In the genomic region with DNA sequence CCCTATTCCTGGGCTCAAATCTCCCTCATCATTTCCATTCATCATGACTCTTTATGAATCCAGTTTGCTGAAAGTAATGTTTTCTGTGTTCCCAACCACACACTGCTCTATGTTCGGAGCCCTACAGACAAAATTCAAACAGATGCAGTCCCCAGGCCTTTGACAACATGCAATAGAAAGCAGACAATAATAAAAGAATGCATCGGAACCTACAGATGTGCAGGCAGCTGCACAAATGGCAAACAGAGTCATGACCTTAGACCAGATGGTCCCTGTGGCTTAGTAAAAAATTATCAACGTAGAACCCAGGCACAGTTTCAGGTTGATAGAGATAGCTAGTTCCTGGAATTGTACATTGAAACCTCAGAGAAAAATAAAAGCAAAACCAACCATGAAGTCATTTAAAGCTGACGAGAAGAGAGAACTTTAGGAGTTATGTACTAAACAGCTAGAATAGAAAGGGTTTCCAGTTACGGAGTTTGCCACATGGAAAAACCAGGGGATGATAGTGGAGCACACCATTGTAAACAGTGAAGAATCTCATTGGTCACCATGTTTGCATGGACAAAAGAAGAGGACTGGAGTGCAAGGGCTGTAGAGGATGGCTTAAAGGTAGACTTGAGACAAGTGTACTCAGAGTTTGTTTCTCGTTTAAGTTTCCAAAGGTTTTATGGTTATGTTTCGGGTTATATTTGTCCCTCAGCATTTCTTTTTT, we compare ENCODE assay signal across 8 cellular contexts. TPM values are rescaled to one million over a fixed set of nuclear protein-coding genes. Genes with fewer than 3 reads are reported as not detected.
A peak's percentile ranks its signal among the peaks of the same experiment; 100 is the strongest.
DNase-seq lines count a peak whose midpoint lies in the region; ATAC-seq and TF ChIP-seq lines count a peak whose summit lies in the region.

No MANE protein-coding gene starts in this region.

- no peak overlapping the region for H3K4me3 ChIP-seq in ovary

- no peaks in the 10 kb centered on the region for H3K9me3 ChIP-seq in ovary

- ATAC-seq in GM18520 (IDR thresholded peaks at IDR 0.05; ENCODE audit: unreplicated experiment), result peak; percentile 82
- ATAC-seq in GM21515 (IDR thresholded peaks at IDR 0.05; ENCODE audit: unreplicated experiment), result peak; percentile 89
- ATAC-seq in HG03432 (IDR thresholded peaks at IDR 0.05; ENCODE audit: unreplicated experiment), result peak; percentile 80

- no peak for TF ChIP-seq EP300 in ovary (IDR thresholded peaks at IDR 0.05)

- H3K27me3 ChIP-seq in ovary, result no peaks in the 10 kb centered on the region

- H3K4me1 ChIP-seq in ovary (ENCODE audit: insufficient read depth), result peaks cover 12% of the 10 kb centered on the region

- peaks cover 66% of the 10 kb centered on the region for H3K4me1 Mint-ChIP-seq in activated naive CD8-positive, alpha-beta T cell treated with anti-CD3 and anti-CD28 coated beads for 36 hours

- no peaks in the 10 kb centered on the region for H3K36me3 ChIP-seq in ovary

- intact Hi-C loops in ovary (cut with DNase I), result no loop called here

- no peak overlapping the region for H3K27ac ChIP-seq in ovary

- H3K4me3 Mint-ChIP-seq in activated naive CD8-positive, alpha-beta T cell treated with anti-CD3 and anti-CD28 coated beads for 36 hours, result peak overlapping the region; percentile 69

- no peaks in the 10 kb centered on the region for H3K27me3 Mint-ChIP-seq in activated naive CD8-positive, alpha-beta T cell treated with anti-CD3 and anti-CD28 coated beads for 36 hours

- H3K27ac Mint-ChIP-seq in activated naive CD8-positive, alpha-beta T cell treated with anti-CD3 and anti-CD28 coated beads for 36 hours, result peak overlapping the region; percentile 97

- peak; percentile 23 for DNase-seq in activated naive CD8-positive, alpha-beta T cell treated with anti-CD3 and anti-CD28 coated beads for 36 hours
- no peak for DNase-seq in iPS-NIHi7 (ENCODE audit: extremely low spot score)
- no peak for DNase-seq in HT-29 (ENCODE audit: low spot score)
- DNase-seq in ovary, result no peak
- no peak for DNase-seq in A172 (ENCODE audit: low spot score)

- no peak for TF ChIP-seq CTCF in ovary (IDR thresholded peaks at IDR 0.05)

- WGBS in ovary, 3 donors, result 70 to 79% (median 75%) methylated on average over 7 of the region's 7 CpGs

- TF ChIP-seq POLR2A in ovary (IDR thresholded peaks at IDR 0.05), result no peak

- H3K36me3 Mint-ChIP-seq in activated naive CD8-positive, alpha-beta T cell treated with anti-CD3 and anti-CD28 coated beads for 36 hours, result peaks cover 8% of the 10 kb centered on the region

- H3K9me3 Mint-ChIP-seq in activated naive CD8-positive, alpha-beta T cell treated with anti-CD3 and anti-CD28 coated beads for 36 hours, result peaks cover 2% of the 10 kb centered on the region

RNA-seq across cellular contexts. Expression of a gene that starts 23.2 kb away (rescaled TPM):
- 1 to 10 TPM; 6.4 to 7.1 TPM for total RNA-seq in activated naive CD8-positive, alpha-beta T cell treated with anti-CD3 and anti-CD28 coated beads for 36 hours
- 6.6 and 7.1 TPM in 2 replicates for total RNA-seq in HT-29 (2014; rRNA removed; shearing (Covaris generic))
- total RNA-seq in ovary, result 10 to 100 TPM; 23.4 to 49.5 (median 30.4) TPM
- 10 to 100 TPM; 23.4 to 51.2 TPM for polyA plus RNA-seq in ovary
- total RNA-seq in A172 (2014; rRNA removed; shearing (Covaris generic)), result 14.1 and 15.1 TPM in 2 replicates
